In genomic region chr12:111034148-111034910, GRCh38 we compare ENCODE assay signal across 8 cellular contexts. TPM values are rescaled to one million over a fixed set of nuclear protein-coding genes. Genes with fewer than 3 reads are reported as not detected.
A peak's percentile ranks its signal among the peaks of the same experiment; 100 is the strongest.
DNase-seq lines count a peak whose midpoint lies in the region; ATAC-seq and TF ChIP-seq lines count a peak whose summit lies in the region.

TSS of gene CUX2 (plus strand) at chr12:111034165.

- no peaks in the 10 kb centered on the region for H3K79me2 ChIP-seq in mesendoderm (ENCODE audit: control insufficient read depth, insufficient read depth, low read length)

- H2AK5ac ChIP-seq in mesendoderm (ENCODE audit: low read length): no peak within 1 kb of the TSS

- H3K27ac ChIP-seq in HUES6 (ENCODE audit: low read depth, low read length) (no peak within 1 kb of the TSS), mesendoderm (ENCODE audit: low read depth, low read length) (peak within 1 kb of the TSS; percentile 22)

- no peak within 1 kb of the TSS for H4K5ac ChIP-seq in mesendoderm (ENCODE audit: low read length)

- peaks cover 12% of the 10 kb centered on the region for H3K4me1 Mint-ChIP-seq in activated naive CD8-positive, alpha-beta T cell treated with anti-CD3 and anti-CD28 coated beads, Interleukin-2, amount 50 U/mL, for 24 hours

- H3K56ac ChIP-seq in mesendoderm (ENCODE audit: low read length): peak within 1 kb of the TSS; percentile 85

- H3K23ac ChIP-seq in mesendoderm (ENCODE audit: low read length): no peak within 1 kb of the TSS

- no peak within 1 kb of the TSS for H2BK15ac ChIP-seq in mesendoderm (replicated peaks; ENCODE audit: low read depth)

- H2BK5ac ChIP-seq in mesendoderm (ENCODE audit: low read length): no peak within 1 kb of the TSS

- no peaks in the 10 kb centered on the region for H3K36me3 Mint-ChIP-seq in activated naive CD8-positive, alpha-beta T cell treated with anti-CD3 and anti-CD28 coated beads, Interleukin-2, amount 50 U/mL, for 24 hours (ENCODE audit: low read depth)

- peak; percentile 45 for ATAC-seq in activated naive CD8-positive, alpha-beta T cell treated with anti-CD3 and anti-CD28 coated beads, Interleukin-2, amount 50 U/mL, for 24 hours
- no peak for ATAC-seq in GM21360 (IDR thresholded peaks at IDR 0.05; ENCODE audit: unreplicated experiment)

- H3K27me3 Mint-ChIP-seq in activated naive CD8-positive, alpha-beta T cell treated with anti-CD3 and anti-CD28 coated beads, Interleukin-2, amount 50 U/mL, for 24 hours: peaks cover 61% of the 10 kb centered on the region

- H3K36me3 ChIP-seq in BE2C: no peaks in the 10 kb centered on the region
- H3K36me3 ChIP-seq in HUES6 (ENCODE audit: control insufficient read depth, insufficient read depth, low read length): no peaks in the 10 kb centered on the region
- no peaks in the 10 kb centered on the region for H3K36me3 ChIP-seq in mesendoderm (ENCODE audit: control insufficient read depth, insufficient read depth, low read length)

- H3K4me2 ChIP-seq in mesendoderm (ENCODE audit: low read length): peak within 1 kb of the TSS; percentile 75

- no peaks in the 10 kb centered on the region for H3K9me3 Mint-ChIP-seq in activated naive CD8-positive, alpha-beta T cell treated with anti-CD3 and anti-CD28 coated beads, Interleukin-2, amount 50 U/mL, for 24 hours

- H3K79me1 ChIP-seq in mesendoderm (ENCODE audit: low read length): no peaks in the 10 kb centered on the region

- in situ Hi-C loops in G401 (cut with HindIII; ENCODE audit: low sequenced_read_pairs): no loop called here

- H3K4me1 ChIP-seq in BE2C (no peaks in the 10 kb centered on the region), HUES6 (ENCODE audit: control insufficient read depth, insufficient read depth, low read length) (peaks cover 23% of the 10 kb centered on the region), mesendoderm (ENCODE audit: control insufficient read depth, low read depth, low read length) (peaks cover 6% of the 10 kb centered on the region)

- peak within 1 kb of the TSS; percentile 76 for H3K4ac ChIP-seq in mesendoderm (ENCODE audit: low read depth, low read length)

- H3K27ac Mint-ChIP-seq in activated naive CD8-positive, alpha-beta T cell treated with anti-CD3 and anti-CD28 coated beads, Interleukin-2, amount 50 U/mL, for 24 hours: no peak within 1 kb of the TSS

- no peak within 1 kb of the TSS for H2BK120ac ChIP-seq in mesendoderm (ENCODE audit: low read depth, low read length)

- WGBS in mesendoderm (ENCODE audit: extremely low coverage, insufficient coverage, low lambda C conversion rate): no CpG with 5 or more reads among the region's 102 CpGs

- TF ChIP-seq CTCF in BE2C (IDR thresholded peaks at IDR 0.05; ENCODE audit: low read depth, low read length): no peak

- no peaks in the 10 kb centered on the region for H3K9me3 ChIP-seq in BE2C
- no peaks in the 10 kb centered on the region for H3K9me3 ChIP-seq in HUES6 (ENCODE audit: control insufficient read depth, insufficient read depth, low read depth, low read length)

- DNase-seq in BE2C (peak; percentile 29), mesendoderm (peak; percentile 65), G401 (ENCODE audit: low spot score) (no peak), SKM-1 treated with dmso at 0.1 percent for 144 hours (lab: John Stamatoyannopoulos, UW; ENCODE audit: unreplicated experiment) (no peak)
- no peak for DNase-seq in activated naive CD8-positive, alpha-beta T cell treated with anti-CD3 and anti-CD28 coated beads, Interleukin-2, amount 50 U/mL, for 24 hours
- no peak for DNase-seq in activated CD4-positive, CD25-positive, alpha-beta regulatory T cell (lab: John Stamatoyannopoulos, UW)

- peaks cover 70% of the 10 kb centered on the region for H3K27me3 ChIP-seq in BE2C
- H3K27me3 ChIP-seq in HUES6 (ENCODE audit: control insufficient read depth, insufficient read depth, low read length): peaks cover 56% of the 10 kb centered on the region
- no peaks in the 10 kb centered on the region for H3K27me3 ChIP-seq in mesendoderm (ENCODE audit: insufficient read depth, low read length, poor library complexity)

- H3K4me3 Mint-ChIP-seq in activated naive CD8-positive, alpha-beta T cell treated with anti-CD3 and anti-CD28 coated beads, Interleukin-2, amount 50 U/mL, for 24 hours: peak within 1 kb of the TSS; percentile 66

- H3K9ac ChIP-seq in HUES6 (ENCODE audit: low read length) (peak within 1 kb of the TSS; percentile 78), mesendoderm (ENCODE audit: low read length) (peak within 1 kb of the TSS; percentile 67)

- H3K4me3 ChIP-seq in BE2C (ENCODE audit: low read depth, low read length) (peak within 1 kb of the TSS; percentile 33), HUES6 (ENCODE audit: low read depth, low read length) (peak within 1 kb of the TSS; percentile 83), mesendoderm (ENCODE audit: low read length) (peak within 1 kb of the TSS; percentile 63)

- peak within 1 kb of the TSS; percentile 99 for H3K18ac ChIP-seq in mesendoderm (ENCODE audit: low read length)

- no peak within 1 kb of the TSS for H4K8ac ChIP-seq in mesendoderm (ENCODE audit: low read depth, low read length)

RNA-seq across cellular contexts. Expression of gene CUX2, which starts in this region (rescaled TPM):
- polyA plus RNA-seq in BE2C (2012; ENCODE audit: insufficient read depth, insufficient read length, low read depth): 0.66 TPM
- polyA plus RNA-seq in mesendoderm (2013, experiment 1 of 2): 2.2 TPM
- 2.2 TPM for polyA plus RNA-seq in mesendoderm (2013, experiment 2 of 2)
- 0.10 TPM in 1 of 2 replicates, not detected in the other for total RNA-seq in G401 (2014; rRNA removed; shearing (Covaris generic))

Comparison
In these comparisons a context has a peak if more than half of its experiments do, and no peak if none do; other contexts are left out.
1. DNase-seq: peak in BE2C (single experiment) and mesendoderm (single experiment); none in activated naive CD8-positive, alpha-beta T cell treated with anti-CD3 and anti-CD28 coated beads, Interleukin-2, amount 50 U/mL, for 24 hours (single experiment), G401 (single experiment), activated CD4-positive, CD25-positive, alpha-beta regulatory T cell (0 of 4) and SKM-1 treated with dmso at 0.1 percent for 144 hours (single experiment).
2. H3K4me3 ChIP-seq: peak in every context shown above with its lines; median percentile 83 in HUES6; 63 in mesendoderm; 33 in BE2C.